In the genomic region with DNA sequence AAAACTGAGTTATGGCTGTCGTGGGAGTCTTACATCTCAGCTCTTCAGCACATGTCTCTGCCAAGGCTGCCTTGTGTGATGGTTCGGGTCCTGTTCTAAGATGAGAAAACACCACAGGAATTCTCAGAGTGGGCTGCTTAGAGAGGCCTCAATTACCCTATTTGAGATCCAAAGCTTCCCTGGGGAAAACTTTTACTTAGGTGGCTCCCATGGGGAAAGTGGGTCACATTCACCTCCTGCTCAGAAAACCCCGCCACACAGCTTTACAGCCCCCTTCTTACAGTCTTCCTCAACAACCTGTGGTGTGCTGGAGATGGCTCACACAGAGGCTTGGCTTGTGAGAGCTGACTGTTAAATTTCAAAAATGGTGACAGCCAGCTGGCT, we compare ENCODE assay signal across 1 cellular context.
TF ChIP-seq lines count a peak whose summit lies in the region.

No MANE protein-coding gene starts in this region.

TF ChIP-seq in IMR-90, 13 proteins besides CTCF, POLR2A, EP300 and RAD21:
- TF ChIP-seq RCOR1 (IDR thresholded peaks at IDR 0.05; ENCODE audit: insufficient replicate concordance, low read length) (no peak), SMC3 (IDR thresholded peaks at IDR 0.05; ENCODE audit: low read depth, low read length) (no peak), BHLHE40 (IDR thresholded peaks at IDR 0.05; ENCODE audit: low read depth, low read length) (no peak), RFX5 (IDR thresholded peaks at IDR 0.05; ENCODE audit: low read depth, low read length) (no peak), MXI1 (IDR thresholded peaks at IDR 0.05; ENCODE audit: borderline replicate concordance, low read depth, low read length) (no peak), FOS (IDR thresholded peaks at IDR 0.05; ENCODE audit: low read depth, low read length) (no peak), MAFK (IDR thresholded peaks at IDR 0.05; ENCODE audit: low read depth, low read length) (no peak), CHD1 (IDR thresholded peaks at IDR 0.05; ENCODE audit: low read depth, low read length) (no peak), MAZ (IDR thresholded peaks at IDR 0.05; ENCODE audit: borderline replicate concordance, low read depth, low read length) (no peak), CEBPB (IDR thresholded peaks at IDR 0.05; ENCODE audit: low read depth, low read length) (no peak), NFE2L2 (IDR thresholded peaks at IDR 0.05; ENCODE audit: low read depth, low read length) (no peak)
- TF ChIP-seq, protein P1, sequence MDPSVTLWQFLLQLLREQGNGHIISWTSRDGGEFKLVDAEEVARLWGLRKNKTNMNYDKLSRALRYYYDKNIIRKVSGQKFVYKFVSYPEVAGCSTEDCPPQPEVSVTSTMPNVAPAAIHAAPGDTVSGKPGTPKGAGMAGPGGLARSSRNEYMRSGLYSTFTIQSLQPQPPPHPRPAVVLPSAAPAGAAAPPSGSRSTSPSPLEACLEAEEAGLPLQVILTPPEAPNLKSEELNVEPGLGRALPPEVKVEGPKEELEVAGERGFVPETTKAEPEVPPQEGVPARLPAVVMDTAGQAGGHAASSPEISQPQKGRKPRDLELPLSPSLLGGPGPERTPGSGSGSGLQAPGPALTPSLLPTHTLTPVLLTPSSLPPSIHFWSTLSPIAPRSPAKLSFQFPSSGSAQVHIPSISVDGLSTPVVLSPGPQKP (IDR thresholded peaks at IDR 0.05; ENCODE audit: borderline replicate concordance, low read depth, low read length): no peak
- TF ChIP-seq, protein P2, sequence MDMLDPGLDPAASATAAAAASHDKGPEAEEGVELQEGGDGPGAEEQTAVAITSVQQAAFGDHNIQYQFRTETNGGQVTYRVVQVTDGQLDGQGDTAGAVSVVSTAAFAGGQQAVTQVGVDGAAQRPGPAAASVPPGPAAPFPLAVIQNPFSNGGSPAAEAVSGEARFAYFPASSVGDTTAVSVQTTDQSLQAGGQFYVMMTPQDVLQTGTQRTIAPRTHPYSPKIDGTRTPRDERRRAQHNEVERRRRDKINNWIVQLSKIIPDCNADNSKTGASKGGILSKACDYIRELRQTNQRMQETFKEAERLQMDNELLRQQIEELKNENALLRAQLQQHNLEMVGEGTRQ (IDR thresholded peaks at IDR 0.05; ENCODE audit: low read depth, low read length): no peak
